In the genomic region with DNA sequence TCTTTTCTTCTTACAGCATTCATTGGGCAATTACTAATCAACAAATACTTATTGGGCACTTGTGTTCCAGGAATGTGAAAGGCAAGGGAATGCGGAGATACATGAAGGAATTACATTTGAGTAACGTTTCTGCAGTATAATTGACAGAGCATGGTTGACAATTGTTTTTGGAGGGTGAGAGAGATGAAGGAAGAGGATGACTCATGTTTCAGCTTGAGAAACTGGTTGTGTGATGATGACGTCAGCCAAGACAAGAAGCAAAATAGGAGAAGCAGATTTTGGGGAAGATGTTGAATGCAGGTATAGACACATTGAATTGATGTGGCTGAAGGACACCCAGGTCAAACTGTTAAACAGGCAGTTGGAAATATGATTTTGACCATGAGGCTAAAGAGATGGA, we compare ENCODE assay signal across 15 cellular contexts. TPM values are rescaled to one million over a fixed set of nuclear protein-coding genes. Genes with fewer than 3 reads are reported as not detected.
A peak's percentile ranks its signal among the peaks of the same experiment; 100 is the strongest.
DNase-seq lines count a peak whose midpoint lies in the region; ATAC-seq and TF ChIP-seq lines count a peak whose summit lies in the region.
"Had no signal": no experiment of that assay in that cellular context is flagged by ENCODE, and none has a peak within 500 bp of the region (broad histone marks: within the 10 kb centered on the region; RNA-seq: fewer than 3 reads in every experiment).

No MANE protein-coding gene starts in this region.

- WGBS in tibial nerve, 2 donors, result 64 to 65% methylated on average over 3 of the region's 3 CpGs
- WGBS in aorta, 2 donors, result 64 to 66% methylated on average over 3 of the region's 3 CpGs

- no peaks in the 10 kb centered on the region for H3K27me3 Mint-ChIP-seq in activated naive CD4-positive, alpha-beta T cell treated with anti-CD3 and anti-CD28 coated beads for 36 hours (ENCODE audit: low read depth)
- H3K27me3 Mint-ChIP-seq: memory B cell had no signal

- H3K4me3 Mint-ChIP-seq in activated naive CD4-positive, alpha-beta T cell treated with anti-CD3 and anti-CD28 coated beads for 36 hours, result no peak overlapping the region
- H3K4me3 Mint-ChIP-seq: memory B cell had no signal

- H3K4me1 ChIP-seq in upper lobe of right lung, result no peaks in the 10 kb centered on the region
- H3K4me1 ChIP-seq in tibial nerve, result no peaks in the 10 kb centered on the region
- H3K4me1 ChIP-seq in aorta (ENCODE audit: control insufficient read depth in 1 of 2, insufficient read depth in 2 of 2, low read length in 2 of 2), result no peaks in the 10 kb centered on the region
- H3K4me1 ChIP-seq: spleen had no signal

- no peak overlapping the region for H3K27ac Mint-ChIP-seq in activated naive CD4-positive, alpha-beta T cell treated with anti-CD3 and anti-CD28 coated beads for 36 hours
- H3K27ac Mint-ChIP-seq: memory B cell had no signal

- H3K27me3 ChIP-seq in upper lobe of right lung (no peaks in the 10 kb centered on the region), tibial nerve (no peaks in the 10 kb centered on the region), aorta (ENCODE audit: control insufficient read depth in 1 of 2, insufficient read depth in 2 of 2, low read length in 1 of 2) (no peaks in the 10 kb centered on the region)
- H3K27me3 ChIP-seq: spleen had no signal

- TF ChIP-seq POLR2A in tibial nerve (IDR thresholded peaks at IDR 0.05), result no peak

- no peaks in the 10 kb centered on the region for H3K36me3 Mint-ChIP-seq in activated naive CD4-positive, alpha-beta T cell treated with anti-CD3 and anti-CD28 coated beads for 36 hours (ENCODE audit: low read depth)
- H3K36me3 Mint-ChIP-seq: memory B cell had no signal

- H3K9me3 Mint-ChIP-seq in activated naive CD4-positive, alpha-beta T cell treated with anti-CD3 and anti-CD28 coated beads for 36 hours, result no peaks in the 10 kb centered on the region
- H3K9me3 Mint-ChIP-seq: memory B cell had no signal

- H3K4me3 ChIP-seq in epithelial cell of esophagus (ENCODE audit: low read length) (no peak overlapping the region), upper lobe of right lung (no peak overlapping the region), tibial nerve (no peak overlapping the region), aorta (ENCODE audit: low read length in 2 of 2) (no peak overlapping the region)
- H3K4me3 ChIP-seq: spleen had no signal

- H3K27ac ChIP-seq in upper lobe of right lung, result no peak overlapping the region
- H3K27ac ChIP-seq in tibial nerve, result no peak overlapping the region
- no peak overlapping the region for H3K27ac ChIP-seq in aorta (ENCODE audit: low read depth in 1 of 2, low read length in 2 of 2)
- H3K27ac ChIP-seq: epithelial cell of prostate had no signal

- intact Hi-C loops in activated naive CD4-positive, alpha-beta T cell treated with anti-CD3 and anti-CD28 coated beads for 36 hours (cut with micrococcal nuclease), result no loop called here
- intact Hi-C loops in upper lobe of right lung (cut with DNase I), result no loop called here
- intact Hi-C loops in aorta (cut with DNase I), result loop anchor here in 1 of 2 donors (10.0 kb wide), 1 partner anchor 69 kb away; no protein-coding TSS in a partner anchor

- TF ChIP-seq CTCF in epithelial cell of esophagus (IDR thresholded peaks at IDR 0.05; ENCODE audit: insufficient read depth, low read depth, low read length, missing control alignments) (no peak), upper lobe of right lung (IDR thresholded peaks at IDR 0.05) (no peak), tibial nerve (IDR thresholded peaks at IDR 0.05) (no peak)

- H3K9me3 ChIP-seq in upper lobe of right lung (no peaks in the 10 kb centered on the region), tibial nerve (no peaks in the 10 kb centered on the region), aorta (ENCODE audit: control insufficient read depth, low read length) (no peaks in the 10 kb centered on the region)
- H3K9me3 ChIP-seq: spleen had no signal

- peaks cover 9% of the 10 kb centered on the region for H3K4me1 Mint-ChIP-seq in activated naive CD4-positive, alpha-beta T cell treated with anti-CD3 and anti-CD28 coated beads for 36 hours (ENCODE audit: low read depth)
- H3K4me1 Mint-ChIP-seq: memory B cell had no signal

- peak; percentile 57 for ATAC-seq in upper lobe of right lung
- no peak for ATAC-seq in aorta (ENCODE audit: low FRiP score)

- H3K36me3 ChIP-seq in upper lobe of right lung (no peaks in the 10 kb centered on the region), tibial nerve (no peaks in the 10 kb centered on the region), aorta (ENCODE audit: control insufficient read depth in 1 of 2, insufficient read depth in 2 of 2, low read length in 1 of 2) (no peaks in the 10 kb centered on the region)
- H3K36me3 ChIP-seq: spleen had no signal

- no peak for TF ChIP-seq EP300 in tibial nerve (IDR thresholded peaks at IDR 0.05)

- CTCF ChIA-PET in activated naive CD4-positive, alpha-beta T cell treated with anti-CD3 and anti-CD28 coated beads for 36 hours (lab: Charles Lee), result interaction anchor here (1.4 kb wide), 1 partner anchor 9 kb away, joined by 4 read pairs; no protein-coding TSS in a partner anchor

- peak; percentile 28 for DNase-seq in activated naive CD4-positive, alpha-beta T cell treated with anti-CD3 and anti-CD28 coated beads for 36 hours
- no peak for DNase-seq in activated naive CD4-positive, alpha-beta T cell treated with Interleukin-2 at 50 U/mL for 16 hours
- DNase-seq in OCI-M1 (lab: John Stamatoyannopoulos, UW), result peak; percentile 46
- peak; percentile 87 for DNase-seq in epithelial cell of esophagus (ENCODE audit: low read depth)
- DNase-seq in upper lobe of right lung, result no peak
- DNase-seq in NK-92 (lab: John Stamatoyannopoulos, UW; ENCODE audit: unreplicated experiment), result no peak
- no peak for DNase-seq in tibial nerve (ENCODE audit: low spot score in 2 of 2)
- DNase-seq in aorta, result no peak
- DNase-seq: activated CD4-positive, alpha-beta T cell treated with anti-CD3 and anti-CD28 coated beads for 4 hours; NCI-H1417; NCI-H510A treated with DMSO at 0.1 percent for 48 hours; occipital lobe; spleen had no signal

RNA-seq across cellular contexts. Expression of a gene that starts 8.0 kb away (rescaled TPM):
- 1 to 10 TPM; 4.4 to 5.4 TPM for total RNA-seq in activated naive CD4-positive, alpha-beta T cell treated with anti-CD3 and anti-CD28 coated beads for 36 hours
- total RNA-seq in upper lobe of right lung, result 25.6 TPM
- total RNA-seq in tibial nerve, result 10 to 100 TPM; 16.2 to 33.4 (median 23.9) TPM
- 10 to 100 TPM; 28.0 to 57.0 TPM for total RNA-seq in aorta
- 10 to 100 TPM in 1 of 2 donors, 1 to 10 TPM in 1; 5.8 to 11.4 TPM for polyA plus RNA-seq in aorta

Comparison
In these comparisons a context has a peak if more than half of its experiments do, and no peak if none do; other contexts are left out.
1. DNase-seq: peak in activated naive CD4-positive, alpha-beta T cell treated with anti-CD3 and anti-CD28 coated beads for 36 hours (single experiment), OCI-M1 (single experiment) and epithelial cell of esophagus (single experiment); none in activated naive CD4-positive, alpha-beta T cell treated with Interleukin-2 at 50 U/mL for 16 hours (single experiment), upper lobe of right lung (single experiment), NK-92 (single experiment), tibial nerve (0 of 2) and aorta (0 of 2).